1 cellular context compared by ENCODE assay signal in genomic region chr3:48503406-48504050, GRCh38.
TF ChIP-seq lines count a peak whose summit lies in the region.

No MANE protein-coding gene starts in this region.

TF ChIP-seq in WTC11, 78 proteins besides CTCF, POLR2A, EP300 and RAD21 (continued from another document):
- TF ChIP-seq E2F4 (CRISPR knock-in tag; IDR thresholded peaks at IDR 0.05; ENCODE audit: borderline replicate concordance, low read depth), result no peak
- TF ChIP-seq ESRRA (CRISPR knock-in tag; IDR thresholded peaks at IDR 0.05; ENCODE audit: borderline replicate concordance), result no peak
